8 cellular contexts compared by ENCODE assay signal in the genomic region with DNA sequence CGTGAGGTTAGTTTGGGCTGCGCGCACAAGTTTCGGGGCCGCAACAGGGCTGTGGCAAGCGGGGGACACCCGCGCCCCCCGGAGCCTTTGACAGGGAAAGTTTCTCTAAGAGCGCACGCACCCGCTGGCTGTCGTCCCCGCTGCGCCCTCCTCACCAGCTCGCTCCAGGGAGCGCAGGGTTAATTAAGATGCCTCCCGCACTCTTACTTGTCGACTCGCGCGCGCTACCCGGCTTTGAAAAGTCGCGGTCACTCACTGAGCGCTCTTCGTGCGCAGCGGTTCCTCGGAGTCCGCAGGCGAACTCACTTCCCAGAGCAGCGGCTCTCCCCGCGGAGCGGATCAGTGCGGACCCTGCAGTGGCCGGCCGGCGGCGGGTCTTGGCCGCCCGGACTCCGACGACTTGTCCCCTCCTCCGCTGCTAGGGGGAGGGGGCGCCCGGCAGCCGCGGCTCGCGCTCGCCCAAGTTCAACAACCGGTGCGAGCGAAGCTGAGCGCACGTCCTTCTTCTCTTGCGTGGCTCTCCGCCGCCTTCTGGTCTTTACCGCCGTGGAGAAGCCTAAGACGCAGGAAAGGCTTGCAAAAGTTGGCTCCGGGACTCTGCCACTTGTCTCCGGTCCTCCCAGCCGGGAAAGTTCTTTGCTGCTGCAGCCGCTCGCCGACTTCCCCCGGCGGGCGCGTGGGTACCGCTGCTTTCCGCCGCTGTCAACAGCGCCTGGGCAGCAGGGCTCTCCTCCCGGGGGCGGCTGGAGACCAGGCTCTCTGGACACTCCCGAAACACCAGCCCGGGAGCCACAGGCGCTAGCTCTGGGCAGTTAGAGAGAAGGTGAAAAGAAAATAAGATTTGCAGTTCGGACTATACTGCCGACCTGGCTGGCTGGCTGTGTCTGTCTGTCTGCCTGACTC. TPM values are rescaled to one million over a fixed set of nuclear protein-coding genes. Genes with fewer than 3 reads are reported as not detected.
DNase-seq lines count a peak whose midpoint lies in the region; ATAC-seq and TF ChIP-seq lines count a peak whose summit lies in the region.

No MANE protein-coding gene starts in this region.

- H3K27me3 Mint-ChIP-seq in effector memory CD8-positive, alpha-beta T cell: peaks cover 0 to 8% of the 10 kb centered on the region in 2 donors

- peaks cover 29% of the 10 kb centered on the region for H3K4me1 ChIP-seq in Loucy (ENCODE audit: insufficient read depth, low read length, poor library complexity, severe bottlenecking)
- peaks cover 4% of the 10 kb centered on the region for H3K4me1 ChIP-seq in mesodermal cell (ENCODE audit: control insufficient read depth, insufficient read depth, low read length, poor library complexity, severe bottlenecking)

- peak overlapping the region; percentile 11; the same call in 1 of the 2 replicates for H2AFZ ChIP-seq in Loucy (ENCODE audit: low read length)

- H3K36me3 ChIP-seq in Loucy (ENCODE audit: insufficient read depth, low read length) (no peaks in the 10 kb centered on the region), mesodermal cell (ENCODE audit: control insufficient read depth, insufficient read depth, low read length) (peaks cover 16% of the 10 kb centered on the region)

- peak; percentile 11 for ATAC-seq in GM21526 (IDR thresholded peaks at IDR 0.05; ENCODE audit: low FRiP score, unreplicated experiment)
- ATAC-seq in activated CD4-positive, CD25-positive, alpha-beta regulatory T cell treated with anti-CD3 and anti-CD28 coated beads, Interleukin-2, amount 50 U/mL, for 24 hours: peak; percentile 0 to 1
- ATAC-seq in effector memory CD8-positive, alpha-beta T cell (replicated peaks): no peak

- H3K36me3 Mint-ChIP-seq in effector memory CD8-positive, alpha-beta T cell (ENCODE audit: insufficient read depth): peaks cover 74% of the 10 kb centered on the region

- peak overlapping the region; percentile 80 for H3K4me2 ChIP-seq in Loucy (ENCODE audit: low read depth, low read length, poor library complexity, severe bottlenecking)

- TF ChIP-seq CTCF in Loucy (conservative IDR thresholded peaks at IDR 0.05; ENCODE audit: low read length): no peak

- peak overlapping the region; percentile 100 for H3K27ac Mint-ChIP-seq in effector memory CD8-positive, alpha-beta T cell

- peak overlapping the region; percentile 97 for H3K27ac ChIP-seq in mesodermal cell (ENCODE audit: low read depth, low read length, severe bottlenecking)

- peaks cover 26 to 28% of the 10 kb centered on the region in 2 donors for H3K4me1 Mint-ChIP-seq in effector memory CD8-positive, alpha-beta T cell (ENCODE audit: low read depth in 2 of 2)

- peak; percentile 63 for DNase-seq in DMS53 treated with DMSO at 0.1 percent for 48 hours (lab: John Stamatoyannopoulos, UW; ENCODE audit: unreplicated experiment)
- DNase-seq in effector memory CD8-positive, alpha-beta T cell: peak; percentile 41 to 55 (median 47)
- peak; percentile 10 to 19 for DNase-seq in stimulated activated CD8-positive, alpha-beta memory T cell treated with anti-CD3 and anti-CD28 coated beads, Interleukin-4, amount 100 ng/mL, for 1 hour (ENCODE audit: low read depth in 2 of 2, low spot score in 1 of 2)
- DNase-seq in GM19240 (ENCODE audit: insufficient read length, low spot score): no peak

- peak overlapping the region; percentile 88 for H3K9ac ChIP-seq in Loucy (ENCODE audit: low read depth, low read length, poor library complexity, severe bottlenecking)

- no peaks in the 10 kb centered on the region for H3K9me2 ChIP-seq in Loucy (replicated peaks; ENCODE audit: low read depth, low read length)

- no peaks in the 10 kb centered on the region for H3K9me3 ChIP-seq in Loucy (ENCODE audit: insufficient read depth, low read depth, low read length)
- peaks cover 6% of the 10 kb centered on the region for H3K9me3 ChIP-seq in mesodermal cell (ENCODE audit: control insufficient read depth, low read length)

- H3K4me3 Mint-ChIP-seq in effector memory CD8-positive, alpha-beta T cell: peak overlapping the region; percentile 91 to 93

- WGBS in mesodermal cell (ENCODE audit: insufficient coverage in 2 of 2), 2 experiments: 0% methylated on average over 65 to 80 of the region's 86 CpGs

- no peaks in the 10 kb centered on the region for H3F3A ChIP-seq in Loucy (ENCODE audit: low read depth)

- H3K9me3 Mint-ChIP-seq in effector memory CD8-positive, alpha-beta T cell: peaks cover 2 to 5% of the 10 kb centered on the region in 2 donors

- H3K27me3 ChIP-seq in Loucy (ENCODE audit: insufficient read depth, low read length, poor library complexity, severe bottlenecking): no peaks in the 10 kb centered on the region

- peaks cover 41% of the 10 kb centered on the region for H3K79me2 ChIP-seq in Loucy (ENCODE audit: insufficient read depth, low read length)

- peak overlapping the region; percentile 83 for H3K4me3 ChIP-seq in Loucy (ENCODE audit: low read length, poor library complexity, severe bottlenecking)
- H3K4me3 ChIP-seq in mesodermal cell (ENCODE audit: extremely low read depth, insufficient read depth, low read length, poor library complexity, severe bottlenecking): peak overlapping the region; percentile 86

- H4K20me1 ChIP-seq in Loucy (ENCODE audit: insufficient read depth, low read length, poor library complexity, severe bottlenecking): peaks cover 6% of the 10 kb centered on the region

RNA-seq across cellular contexts. Expression of gene JUN, which starts 0.5 kb away (rescaled TPM):
- polyA plus RNA-seq in mesodermal cell (2013, experiment 1 of 2): 40.5 TPM
- 35.1 TPM for polyA plus RNA-seq in mesodermal cell (2013, experiment 2 of 2)
